Comparison of ENCODE assay signal across 1 cellular context in genomic region chr2:9630001-9630749, GRCh38.
A peak's percentile ranks its signal among the peaks of the same experiment; 100 is the strongest.
TF ChIP-seq lines count a peak whose summit lies in the region.

No MANE protein-coding gene starts in this region.

TF ChIP-seq in HepG2, 621 proteins besides CTCF, POLR2A, EP300 and RAD21 (continued from another document and continues in another):
- no peak for TF ChIP-seq ZNF816 (CRISPR knock-in tag; IDR thresholded peaks at IDR 0.05; ENCODE audit: borderline replicate concordance)
- TF ChIP-seq SIX4 (CRISPR knock-in tag; IDR thresholded peaks at IDR 0.05), result no peak
- no peak for TF ChIP-seq RAD51 (IDR thresholded peaks at IDR 0.05; ENCODE audit: borderline replicate concordance)
- TF ChIP-seq ZBTB7B (CRISPR knock-in tag; IDR thresholded peaks at IDR 0.05), result no peak
- TF ChIP-seq PAF1 (CRISPR knock-in tag; IDR thresholded peaks at IDR 0.05), result no peak
- no peak for TF ChIP-seq NR2F6 (IDR thresholded peaks at IDR 0.05)
- no peak for TF ChIP-seq NR2F6 (CRISPR knock-in tag; IDR thresholded peaks at IDR 0.05)
- TF ChIP-seq PAX8 (CRISPR knock-in tag; IDR thresholded peaks at IDR 0.05; ENCODE audit: borderline replicate concordance), result peak; percentile 88; the same call in 1 of the 2 replicates
- TF ChIP-seq ZNF432 (CRISPR knock-in tag; IDR thresholded peaks at IDR 0.05; ENCODE audit: borderline replicate concordance), result peak; percentile 39; the same call in 1 of the 2 replicates
- TF ChIP-seq MAFK (conservative IDR thresholded peaks at IDR 0.05 in 1 of 2, IDR thresholded peaks at IDR 0.05 in 1 of 2; ENCODE audit: low read length in 2 of 2), result no peak
- TF ChIP-seq NR2C2 (CRISPR knock-in tag; IDR thresholded peaks at IDR 0.05; ENCODE audit: borderline replicate concordance), result no peak; the same call in 1 of the 2 replicates
- peak; percentile 38; the same call in 1 of the 2 replicates for TF ChIP-seq ZNF225 (CRISPR knock-in tag; IDR thresholded peaks at IDR 0.05)
- no peak for TF ChIP-seq ZNF740 (CRISPR knock-in tag; IDR thresholded peaks at IDR 0.05)
- TF ChIP-seq ZNF678 (CRISPR knock-in tag; IDR thresholded peaks at IDR 0.05), result no peak
- peak; percentile 5; the same call in 1 of the 2 replicates for TF ChIP-seq HOXA3 (CRISPR knock-in tag; IDR thresholded peaks at IDR 0.05)
- TF ChIP-seq ARNT2 (CRISPR knock-in tag; IDR thresholded peaks at IDR 0.05; ENCODE audit: low read depth), result peak; percentile 63; the same call in 1 of the 2 replicates
- TF ChIP-seq ZNF615 (CRISPR knock-in tag; IDR thresholded peaks at IDR 0.05; ENCODE audit: borderline replicate concordance), result no peak
- no peak for TF ChIP-seq ZNF235 (CRISPR knock-in tag; IDR thresholded peaks at IDR 0.05; ENCODE audit: borderline replicate concordance)
- TF ChIP-seq PHF21A (CRISPR knock-in tag; IDR thresholded peaks at IDR 0.05), result peak; percentile 49; the same call in 1 of the 2 replicates
- TF ChIP-seq TEAD3 (CRISPR knock-in tag; optimal IDR thresholded peaks at IDR 0.05; ENCODE audit: borderline replicate concordance), result no peak
- no peak for TF ChIP-seq PHB2 (IDR thresholded peaks at IDR 0.05; ENCODE audit: partially characterized antibody)
- no peak for TF ChIP-seq MAFG (CRISPR knock-in tag; IDR thresholded peaks at IDR 0.05)
- no peak for TF ChIP-seq GLMP (CRISPR knock-in tag; IDR thresholded peaks at IDR 0.05; ENCODE audit: borderline replicate concordance)
- peak; percentile 55; the same call in 1 of the 2 replicates for TF ChIP-seq ZNF646 (CRISPR knock-in tag; IDR thresholded peaks at IDR 0.05)
- peak; percentile 67; the same call in 1 of the 2 replicates for TF ChIP-seq RNF2 (conservative IDR thresholded peaks at IDR 0.05; ENCODE audit: low read depth)
- no peak for TF ChIP-seq IKZF4 (CRISPR knock-in tag; IDR thresholded peaks at IDR 0.05; ENCODE audit: borderline replicate concordance, low read depth, not compliant biosample characterization)
- TF ChIP-seq KDM6A (CRISPR knock-in tag; IDR thresholded peaks at IDR 0.05; ENCODE audit: low read depth), result no peak
- TF ChIP-seq NCOA2 (CRISPR knock-in tag; IDR thresholded peaks at IDR 0.05), result no peak
- TF ChIP-seq NFYB (CRISPR knock-in tag; IDR thresholded peaks at IDR 0.05), result no peak
- TF ChIP-seq PTBP1 (IDR thresholded peaks at IDR 0.05; ENCODE audit: low read depth, low read length, poor library complexity, severe bottlenecking), result no peak
- no peak for TF ChIP-seq XRCC5 (optimal IDR thresholded peaks at IDR 0.05; ENCODE audit: low read length)
- TF ChIP-seq HOXA7 (CRISPR knock-in tag; IDR thresholded peaks at IDR 0.05), result no peak
- TF ChIP-seq ZNF282 (IDR thresholded peaks at IDR 0.05; ENCODE audit: partially characterized antibody), result no peak
- TF ChIP-seq FUBP1 (CRISPR knock-in tag; IDR thresholded peaks at IDR 0.05; ENCODE audit: borderline replicate concordance), result no peak
- no peak for TF ChIP-seq MLXIP (CRISPR knock-in tag; IDR thresholded peaks at IDR 0.05; ENCODE audit: borderline replicate concordance)
- TF ChIP-seq PITX1 (CRISPR knock-in tag; IDR thresholded peaks at IDR 0.05), result peak; percentile 24; the same call in 1 of the 2 replicates
- no peak for TF ChIP-seq ZNF20 (CRISPR knock-in tag; IDR thresholded peaks at IDR 0.05)
- no peak for TF ChIP-seq TBP (CRISPR knock-in tag; IDR thresholded peaks at IDR 0.05)
- no peak for TF ChIP-seq MZF1 (CRISPR knock-in tag; IDR thresholded peaks at IDR 0.05; ENCODE audit: borderline replicate concordance)
- TF ChIP-seq ZFP36L1 (CRISPR knock-in tag; IDR thresholded peaks at IDR 0.05), result no peak; the same call in 1 of the 2 replicates
- TF ChIP-seq ZNF891 (CRISPR knock-in tag; IDR thresholded peaks at IDR 0.05), result peak; percentile 83
- no peak for TF ChIP-seq TBX3 (IDR thresholded peaks at IDR 0.05; ENCODE audit: borderline replicate concordance)
- TF ChIP-seq ZNF17 (CRISPR knock-in tag; IDR thresholded peaks at IDR 0.05), result no peak
- TF ChIP-seq ATF4 (CRISPR knock-in tag; IDR thresholded peaks at IDR 0.05), result 0 out of 4 replicates have a peak, but pooled peaks of 1 of the 2 experiments have one; percentile 10
- peak; percentile 66; the same call in 1 of the 2 replicates for TF ChIP-seq EED (CRISPR knock-in tag; IDR thresholded peaks at IDR 0.05)
- no peak for TF ChIP-seq SATB2 (CRISPR knock-in tag; IDR thresholded peaks at IDR 0.05)
- no peak for TF ChIP-seq NFIC (IDR thresholded peaks at IDR 0.05; ENCODE audit: low read length)
- no peak for TF ChIP-seq FOXM1 (CRISPR knock-in tag; IDR thresholded peaks at IDR 0.05)
- peak; percentile 70; the same call in 1 of the 2 replicates for TF ChIP-seq ZNF576 (CRISPR knock-in tag; IDR thresholded peaks at IDR 0.05)
- peak; percentile 46; the same call in 1 of the 2 replicates for TF ChIP-seq SRY (CRISPR knock-in tag; IDR thresholded peaks at IDR 0.05)
- TF ChIP-seq RORA (CRISPR knock-in tag; IDR thresholded peaks at IDR 0.05), result no peak
- TF ChIP-seq ZNF770 (CRISPR knock-in tag; IDR thresholded peaks at IDR 0.05), result no peak
- 0 out of 2 replicates have a peak, but pooled peaks have one; percentile 11 for TF ChIP-seq ZNF354B (CRISPR knock-in tag; IDR thresholded peaks at IDR 0.05)
- TF ChIP-seq BHLHE40 (IDR thresholded peaks at IDR 0.05; ENCODE audit: low read length), result 0 out of 2 replicates have a peak, but pooled peaks have one; percentile 26
- no peak; the same call in 1 of the 2 replicates for TF ChIP-seq ZSCAN12 (CRISPR knock-in tag; IDR thresholded peaks at IDR 0.05)
- 0 out of 2 replicates have a peak, but pooled peaks have one; percentile 12 for TF ChIP-seq SIN3B (IDR thresholded peaks at IDR 0.05; ENCODE audit: low read length)
- no peak for TF ChIP-seq GATA4 (IDR thresholded peaks at IDR 0.05; ENCODE audit: borderline replicate concordance, low read depth)
- no peak for TF ChIP-seq SRF (IDR thresholded peaks at IDR 0.05; ENCODE audit: low read depth, low read length)
- no peak for TF ChIP-seq ZNF317 (CRISPR knock-in tag; IDR thresholded peaks at IDR 0.05)
- no peak for TF ChIP-seq MTA3 (CRISPR knock-in tag; IDR thresholded peaks at IDR 0.05)
- TF ChIP-seq SRSF1 (optimal IDR thresholded peaks at IDR 0.05; ENCODE audit: low read depth, low read length), result peak; percentile 42
